Comparison of ENCODE assay signal across 9 cellular contexts in the genomic region with DNA sequence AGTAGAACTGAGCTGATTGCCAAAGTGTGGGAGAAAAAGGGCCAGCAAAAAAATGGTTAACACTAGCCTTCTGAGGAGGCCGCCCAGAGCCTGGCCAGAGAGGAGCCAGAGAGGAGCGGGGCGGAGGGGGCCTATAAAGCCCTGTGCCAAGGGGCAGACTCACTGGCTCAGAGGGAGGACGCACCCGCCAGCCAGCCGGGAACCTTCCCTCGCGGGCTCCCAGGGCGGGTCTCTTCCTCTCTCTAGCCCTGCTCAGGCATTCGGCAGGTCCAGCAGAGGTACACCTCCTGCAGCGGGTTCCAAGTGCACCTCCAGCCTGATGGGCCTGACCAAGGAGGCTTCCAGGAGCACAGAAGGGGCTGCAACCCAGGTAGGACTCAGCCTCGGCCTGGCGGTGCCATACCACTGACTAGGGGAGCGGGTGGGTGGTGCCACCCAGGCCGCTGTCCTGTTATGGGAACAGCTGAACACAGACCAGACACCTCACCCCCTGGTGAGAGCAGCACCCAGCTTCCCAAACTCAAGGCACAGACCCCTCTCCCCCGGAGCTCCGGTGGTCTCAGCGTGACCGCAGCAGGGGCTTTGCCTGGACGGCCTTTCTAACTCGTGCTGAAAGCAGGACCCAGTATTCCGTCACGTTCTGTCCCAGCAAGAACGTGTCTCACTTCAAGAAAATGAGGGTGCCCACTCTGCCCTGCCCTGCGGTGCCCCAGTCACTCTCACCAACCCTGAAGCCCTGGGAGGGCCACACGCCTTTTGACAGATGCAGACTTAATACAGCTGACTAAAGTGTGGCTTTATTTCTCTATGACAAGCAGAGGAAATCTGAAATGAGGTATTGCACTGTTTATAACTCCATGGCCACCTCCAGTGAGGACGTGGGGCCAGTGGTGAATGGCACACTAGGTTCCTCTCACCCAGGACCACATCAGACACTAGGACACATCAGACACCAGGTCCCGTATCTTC. TPM values are rescaled to one million over a fixed set of nuclear protein-coding genes. Genes with fewer than 3 reads are reported as not detected.
DNase-seq lines count a peak whose midpoint lies in the region; ATAC-seq and TF ChIP-seq lines count a peak whose summit lies in the region.
"Had no signal": no experiment of that assay in that cellular context is flagged by ENCODE, and none has a peak within 500 bp of the region (broad histone marks: within the 10 kb centered on the region; RNA-seq: fewer than 3 reads in every experiment).

A gene (plus strand): TSS at position 162 of the 969 bp plus-strand sequence. CDS start 3,616 bp downstream, outside the sequence.

- H3K9me2 ChIP-seq in SU-DHL-6 (replicated peaks; ENCODE audit: insufficient read depth, low read length) = no peaks in the 10 kb centered on the region

- CTCF ChIA-PET in activated CD4-positive, alpha-beta T cell treated with anti-CD3 and anti-CD28 coated beads for 36 hours (lab: Charles Lee) = interaction anchor here (0.6 to 1.4 kb wide), 3 partner anchors 23 to 109 kb away, joined by 3 read pairs; no protein-coding TSS in a partner anchor

- intact Hi-C loops in activated CD4-positive, alpha-beta T cell treated with anti-CD3 and anti-CD28 coated beads for 36 hours (cut with DNase I, micrococcal nuclease) = loop anchor here (1.0 to 5.0 kb wide), 2 partner anchors 88 to 89 kb away; no protein-coding TSS in a partner anchor
- intact Hi-C loops in esophagus squamous epithelium (cut with DNase I) = no loop called here
- intact Hi-C loops in natural killer cell (cut with micrococcal nuclease) = loop anchor here (1.0 kb wide), 2 partner anchors 82 to 88 kb away; no protein-coding TSS in a partner anchor

- no peaks in the 10 kb centered on the region for H3K27me3 Mint-ChIP-seq in activated CD4-positive, alpha-beta T cell treated with anti-CD3 and anti-CD28 coated beads for 36 hours
- H3K27me3 Mint-ChIP-seq in natural killer cell (ENCODE audit: low read depth in 2 of 2) = no peaks in the 10 kb centered on the region

- H3K9me3 Mint-ChIP-seq in activated CD4-positive, alpha-beta T cell treated with anti-CD3 and anti-CD28 coated beads for 36 hours (ENCODE audit: low read depth) = no peaks in the 10 kb centered on the region
- H3K9me3 Mint-ChIP-seq in natural killer cell = no peaks in the 10 kb centered on the region

- H3K36me3 ChIP-seq in SU-DHL-6 (ENCODE audit: low read length) (no peaks in the 10 kb centered on the region), esophagus squamous epithelium (peaks cover 0 to 23% (median 6%) of the 10 kb centered on the region in 3 donors)

- no peak for TF ChIP-seq POLR2A in esophagus squamous epithelium (IDR thresholded peaks at IDR 0.05)

- no peaks in the 10 kb centered on the region for H3K9me3 ChIP-seq in SU-DHL-6 (ENCODE audit: insufficient read depth, low read length)
- no peaks in the 10 kb centered on the region for H3K9me3 ChIP-seq in esophagus squamous epithelium

- H3K4me1 Mint-ChIP-seq in activated CD4-positive, alpha-beta T cell treated with anti-CD3 and anti-CD28 coated beads for 36 hours = peaks cover 12% of the 10 kb centered on the region
- H3K4me1 Mint-ChIP-seq in natural killer cell = peaks cover 8 to 12% of the 10 kb centered on the region in 2 donors

- H3K27ac ChIP-seq in SU-DHL-6 (ENCODE audit: low read depth, low read length) = 0 out of 2 replicates have a peak within 1 kb of the TSS, but pooled peaks have one; percentile 55
- H3K27ac ChIP-seq in esophagus squamous epithelium = peak within 1 kb of the TSS; percentile 50 to 84 (median 66)

- TF ChIP-seq CTCF in SU-DHL-6 (IDR thresholded peaks at IDR 0.05; ENCODE audit: insufficient read depth, low read length, poor library complexity, severe bottlenecking) (no peak), esophagus squamous epithelium (IDR thresholded peaks at IDR 0.05) (no peak), natural killer cell (IDR thresholded peaks at IDR 0.05) (no peak)

- H3K27ac Mint-ChIP-seq in activated CD4-positive, alpha-beta T cell treated with anti-CD3 and anti-CD28 coated beads for 36 hours = peak within 1 kb of the TSS; percentile 29
- H3K27ac Mint-ChIP-seq in natural killer cell = no peak within 1 kb of the TSS

- H3K9ac ChIP-seq in SU-DHL-6 (ENCODE audit: low read length) = peak within 1 kb of the TSS; percentile 12; the same call in 1 of the 2 replicates

- DNase-seq in activated CD4-positive, alpha-beta T cell treated with anti-CD3 and anti-CD28 coated beads for 36 hours = no peak
- no peak for DNase-seq in activated CD4-positive, alpha-beta T cell treated with anti-CD3 and anti-CD28 coated beads for 48 hours
- DNase-seq in esophagus squamous epithelium (lab: John Stamatoyannopoulos, UW) (no peak), natural killer cell (no peak), T1000 (lab: John Stamatoyannopoulos, UW) (no peak)
- DNase-seq in stimulated activated CD4-positive, alpha-beta T cell treated with anti-CD3 and anti-CD28 coated beads, Interleukin-4, amount 100 ng/mL, for 24 hours = no peak
- DNase-seq: DND-41 had no signal

- H2AFZ ChIP-seq in SU-DHL-6 (ENCODE audit: low read depth, low read length, severe bottlenecking) = no peak within 1 kb of the TSS

- no peaks in the 10 kb centered on the region; the same call in 1 of the 2 replicates for H4K20me1 ChIP-seq in SU-DHL-6 (ENCODE audit: low read depth, low read length)

- peak within 1 kb of the TSS; percentile 45 for H3K4me2 ChIP-seq in SU-DHL-6 (ENCODE audit: low read depth, low read length, poor library complexity, severe bottlenecking)

- WGBS in esophagus squamous epithelium, 2 donors = 27 to 44% methylated on average over 11 to 16 of the region's 28 CpGs

- H3K4me1 ChIP-seq in esophagus squamous epithelium = peaks cover 19 to 51% (median 28%) of the 10 kb centered on the region in 3 donors

- H3K4me3 ChIP-seq in SU-DHL-6 (ENCODE audit: insufficient read depth, low read length, poor library complexity, severe bottlenecking) = no peak within 1 kb of the TSS
- peak within 1 kb of the TSS; percentile 28 to 69 (median 44) for H3K4me3 ChIP-seq in esophagus squamous epithelium

- H3K27me3 ChIP-seq in SU-DHL-6 (ENCODE audit: low read length) = no peaks in the 10 kb centered on the region
- no peaks in the 10 kb centered on the region for H3K27me3 ChIP-seq in esophagus squamous epithelium

- peaks cover 6% of the 10 kb centered on the region for H3K36me3 Mint-ChIP-seq in activated CD4-positive, alpha-beta T cell treated with anti-CD3 and anti-CD28 coated beads for 36 hours (ENCODE audit: low read depth)
- no peaks in the 10 kb centered on the region for H3K36me3 Mint-ChIP-seq in natural killer cell

- H3K79me2 ChIP-seq in SU-DHL-6 (ENCODE audit: insufficient read depth, low read length) = no peaks in the 10 kb centered on the region

- H3K4me3 Mint-ChIP-seq in activated CD4-positive, alpha-beta T cell treated with anti-CD3 and anti-CD28 coated beads for 36 hours = peak within 1 kb of the TSS; percentile 53
- H3K4me3 Mint-ChIP-seq in natural killer cell = peak within 1 kb of the TSS; percentile 83

- no peak for ATAC-seq in activated CD4-positive, alpha-beta T cell treated with anti-CD3 and anti-CD28 coated beads for 36 hours
- ATAC-seq in natural killer cell (no peak), HG02884 (IDR thresholded peaks at IDR 0.05; ENCODE audit: unreplicated experiment) (no peak)

- POLR2A ChIA-PET in activated CD4-positive, alpha-beta T cell treated with anti-CD3 and anti-CD28 coated beads for 36 hours (lab: Charles Lee) = no interaction called here

- peaks cover 9% of the 10 kb centered on the region for H3F3A ChIP-seq in SU-DHL-6 (ENCODE audit: insufficient read depth)

RNA-seq across cellular contexts. Expression of the gene that starts here (rescaled TPM):
- not detected for total RNA-seq in activated CD4-positive, alpha-beta T cell treated with anti-CD3 and anti-CD28 coated beads for 36 hours
- total RNA-seq in esophagus squamous epithelium (1 to 10 TPM in 3 of 4 donors, under 1 TPM in 1; 0.87 to 2.3 (median 1.5) TPM), natural killer cell (under 1 TPM in 2 of 3 donors, not detected in 1; 0.25 to 0.26 TPM)
